Comparison of ENCODE assay signal across 9 cellular contexts in the genomic region with DNA sequence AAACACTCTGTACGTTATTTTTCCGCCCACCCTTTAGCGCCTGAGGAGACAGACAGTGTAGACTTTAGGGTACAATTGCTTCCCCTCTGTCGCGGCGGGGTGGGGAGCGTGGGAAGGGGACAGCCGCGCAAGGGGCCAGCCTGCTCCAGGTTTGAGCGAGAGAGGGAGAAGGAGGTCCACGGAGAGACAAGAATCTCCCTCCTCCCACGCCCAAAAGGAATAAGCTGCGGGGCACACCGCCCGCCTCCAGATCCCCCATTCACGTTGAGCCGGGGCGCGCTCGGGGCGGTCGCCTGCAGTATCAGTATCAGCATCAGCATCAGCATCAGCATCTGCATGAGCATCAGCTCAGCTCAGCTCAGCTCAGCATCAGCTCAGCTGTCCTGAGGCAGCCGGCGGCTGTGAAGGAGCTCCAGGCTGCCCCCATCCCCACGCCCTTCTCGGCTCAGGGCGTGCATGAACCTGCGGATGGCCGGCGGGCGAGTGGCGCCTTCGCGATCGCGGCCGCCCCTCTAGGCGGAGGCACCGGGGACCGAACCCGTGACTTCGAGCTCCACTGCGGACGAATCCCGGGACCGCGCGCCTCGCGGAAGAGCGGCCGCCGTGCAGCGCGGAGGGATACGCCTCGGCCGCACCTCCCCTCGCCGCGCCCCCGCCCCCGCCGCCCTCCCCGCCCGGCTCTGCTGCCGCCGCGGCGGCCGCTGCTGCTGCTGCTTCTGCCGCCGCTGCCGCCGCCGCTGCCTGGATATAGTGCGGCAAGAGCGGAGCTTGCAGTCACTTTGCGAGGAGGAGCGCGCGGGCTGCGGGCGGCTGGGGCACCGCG. TPM values are rescaled to one million over a fixed set of nuclear protein-coding genes. Genes with fewer than 3 reads are reported as not detected.
DNase-seq lines count a peak whose midpoint lies in the region; ATAC-seq, FAIRE-seq and TF ChIP-seq lines count a peak whose summit lies in the region.
"Had no signal": no experiment of that assay in that cellular context is flagged by ENCODE, and none has a peak within 500 bp of the region (broad histone marks: within the 10 kb centered on the region; RNA-seq: fewer than 3 reads in every experiment).

A gene (plus strand): TSS at position 777 of the 823 bp plus-strand sequence.

- H3K27me3 ChIP-seq in pancreas (peaks cover 0 to 3% (median 0%) of the 10 kb centered on the region in 4 donors), transverse colon (peaks cover 27% of the 10 kb centered on the region)

- TF ChIP-seq POLR2A in transverse colon (IDR thresholded peaks at IDR 0.05), result no peak

- H3K27me3 Mint-ChIP-seq in activated naive CD8-positive, alpha-beta T cell treated with anti-CD3 and anti-CD28 coated beads for 36 hours, result peaks cover 49% of the 10 kb centered on the region

- TF ChIP-seq CTCF in pancreas (IDR thresholded peaks at IDR 0.05) (no peak), transverse colon (IDR thresholded peaks at IDR 0.05) (no peak)

- H3K36me3 Mint-ChIP-seq in activated naive CD8-positive, alpha-beta T cell treated with anti-CD3 and anti-CD28 coated beads for 36 hours, result no peaks in the 10 kb centered on the region

- peak; percentile 2 for DNase-seq in DMS153 (lab: John Stamatoyannopoulos, UW)
- peak; percentile 79 for DNase-seq in SK-N-DZ (ENCODE audit: low spot score)
- DNase-seq in activated naive CD8-positive, alpha-beta T cell treated with anti-CD3 and anti-CD28 coated beads for 36 hours, result peak; percentile 69
- peak; percentile 81 for DNase-seq in Right ventricle myocardium superior
- peak; percentile 68 to 85 (median 76) for DNase-seq in pancreas
- peak; percentile 64 for DNase-seq in transverse colon

- no peaks in the 10 kb centered on the region for H3K36me3 ChIP-seq in pancreas
- H3K36me3 ChIP-seq in transverse colon, result no peaks in the 10 kb centered on the region

- intact Hi-C loops in Right ventricle myocardium superior (cut with DNase I) (no loop called here), pancreas (cut with DNase I) (no loop called here), transverse colon (cut with DNase I; ENCODE audit: low total_unique reads) (no loop called here)

- ATAC-seq in HG03354 (IDR thresholded peaks at IDR 0.05; ENCODE audit: poor library complexity, severe bottlenecking, unreplicated experiment) (peak; percentile 55), Right ventricle myocardium superior (ENCODE audit: poor library complexity) (peak; percentile 86), pancreas (peak; percentile 92 to 95 (median 94)), GM21390 (IDR thresholded peaks at IDR 0.05; ENCODE audit: unreplicated experiment) (no peak)

- peaks cover 13% of the 10 kb centered on the region for H3K4me1 Mint-ChIP-seq in activated naive CD8-positive, alpha-beta T cell treated with anti-CD3 and anti-CD28 coated beads for 36 hours

- H3K27ac ChIP-seq in pancreas (no peak within 1 kb of the TSS), transverse colon (peak within 1 kb of the TSS in 2 of 4 donors; percentile 29 to 42)

- H3K4me3 ChIP-seq in pancreas, result peak within 1 kb of the TSS; percentile 26 to 43 (median 41)
- peak within 1 kb of the TSS; percentile 37 to 62 (median 48) for H3K4me3 ChIP-seq in transverse colon

- peak within 1 kb of the TSS; percentile 63 for H3K4me3 Mint-ChIP-seq in activated naive CD8-positive, alpha-beta T cell treated with anti-CD3 and anti-CD28 coated beads for 36 hours

- H3K4me1 ChIP-seq in pancreas, result peaks cover 0 to 12% (median 0%) of the 10 kb centered on the region in 3 donors
- H3K4me1 ChIP-seq in transverse colon, result peaks cover 3 to 24% (median 13%) of the 10 kb centered on the region in 4 donors

- H3K27ac Mint-ChIP-seq in activated naive CD8-positive, alpha-beta T cell treated with anti-CD3 and anti-CD28 coated beads for 36 hours, result no peak within 1 kb of the TSS

- 1 to 2% methylated on average over 57 to 86 of the region's 86 CpGs for WGBS in pancreas, 2 donors
- 11% methylated on average over 27 of the region's 86 CpGs; no CpG with 5 or more reads in 1 of the 2 donors for WGBS in transverse colon (ENCODE audit: low coverage in 1 of 2), 2 donors

- H3K9me3 Mint-ChIP-seq in activated naive CD8-positive, alpha-beta T cell treated with anti-CD3 and anti-CD28 coated beads for 36 hours, result no peaks in the 10 kb centered on the region

- FAIRE-seq in pancreas (lab: Jason Lieb, UNC), result no peak

- in situ Hi-C loops in transverse colon (cut with MboI; ENCODE audit: low pct_ligation_motif_present in 1 of 4, low pct_unique_long_range_greater_than_20kb in 1 of 4, low sequenced_read_pairs in 3 of 4), result loop anchor here in 1 of 4 donors (25.0 kb wide), 1 partner anchor 1789 kb away; no protein-coding TSS in a partner anchor

- TF ChIP-seq EP300 in transverse colon (IDR thresholded peaks at IDR 0.05; ENCODE audit: low read depth), result no peak

- H3K9me3 ChIP-seq in pancreas (no peaks in the 10 kb centered on the region), transverse colon (no peaks in the 10 kb centered on the region)

RNA-seq across cellular contexts. Expression of the gene that starts here (rescaled TPM):
- polyA plus RNA-seq in SK-N-DZ (2014; cell fraction: cytosol; rRNA removed), result 5.5 and 8.6 TPM in 2 replicates
- polyA plus RNA-seq in SK-N-DZ (2014; cell fraction: nucleus; rRNA removed), result 3.0 TPM in 2 replicates
- not detected for total RNA-seq in activated naive CD8-positive, alpha-beta T cell treated with anti-CD3 and anti-CD28 coated beads for 36 hours
- total RNA-seq in Right ventricle myocardium superior, result 4.3 TPM
- total RNA-seq in pancreas, result 1 to 10 TPM in 1 of 6 donors, under 1 TPM in 5; 0.14 to 1.0 (median 0.37) TPM
- polyA plus RNA-seq in pancreas, result under 1 TPM; under 0.01 to 0.28 TPM
- 1 to 10 TPM in 1 of 4 donors, under 1 TPM in 1, not detected in 2; 0.96 to 1.6 TPM for total RNA-seq in transverse colon
- total RNA-seq: T-helper 1 cell treated with Interleukin-12 subunit alpha and Interleukin-12 subunit beta and Interleukin-4 antibody, amounts not matched to agents 30 ng/mL and 1 ng/mL, for 36 hours had no signal

Comparison
In these comparisons a context has a peak if more than half of its experiments do, and no peak if none do; other contexts are left out.
1. Peak in DNase-seq in activated naive CD8-positive, alpha-beta T cell treated with anti-CD3 and anti-CD28 coated beads for 36 hours; RNA of the gene not detected or under 1 TPM.
2. DNase-seq: peak in every context shown above with its lines; median percentile 81 in Right ventricle myocardium superior; 79 in SK-N-DZ; 76 in pancreas; 69 in activated naive CD8-positive, alpha-beta T cell treated with anti-CD3 and anti-CD28 coated beads for 36 hours; 64 in transverse colon; 2 in DMS153.